Comparison of ENCODE assay signal across 8 cellular contexts in genomic region chr4:127880764-127881564, GRCh38. TPM values are rescaled to one million over a fixed set of nuclear protein-coding genes. Genes with fewer than 3 reads are reported as not detected.
A peak's percentile ranks its signal among the peaks of the same experiment; 100 is the strongest.
DNase-seq lines count a peak whose midpoint lies in the region; ATAC-seq and TF ChIP-seq lines count a peak whose summit lies in the region.

PLK4 (plus strand) TSS chr4:127880893; CDS start chr4:127881135, 242 bp downstream.

- H3K9me3 ChIP-seq in OCI-LY3 (ENCODE audit: insufficient read depth, low read length) (no peaks in the 10 kb centered on the region), mesodermal cell (ENCODE audit: control insufficient read depth, low read length) (no peaks in the 10 kb centered on the region)

- peak; percentile 92 for ATAC-seq in GM21528 (IDR thresholded peaks at IDR 0.05; ENCODE audit: low FRiP score, unreplicated experiment)

- H3K36me3 ChIP-seq in OCI-LY3 (replicated peaks; ENCODE audit: low read depth, low read length) (peaks cover 23% of the 10 kb centered on the region), mesodermal cell (ENCODE audit: control insufficient read depth, insufficient read depth, low read length) (peaks cover 25% of the 10 kb centered on the region)

- peaks cover 5% of the 10 kb centered on the region for H3K27me3 Mint-ChIP-seq in endothelial cell (ENCODE audit: unreplicated experiment)

- peaks cover 9% of the 10 kb centered on the region for H3K4me1 ChIP-seq in OCI-LY3 (ENCODE audit: low read length)
- H3K4me1 ChIP-seq in mesodermal cell (ENCODE audit: control insufficient read depth, insufficient read depth, low read length, poor library complexity, severe bottlenecking), result no peaks in the 10 kb centered on the region

- peak within 1 kb of the TSS; percentile 99 for H3K4me3 Mint-ChIP-seq in endothelial cell (ENCODE audit: unreplicated experiment)

- DNase-seq in DMS 273 treated with DMSO at 0.1 percent for 48 hours (lab: John Stamatoyannopoulos, UW) (peak; percentile 85), HuH-7.5 (ENCODE audit: low spot score) (peak; percentile 45), endothelial cell (ENCODE audit: low spot score) (peak; percentile 95)
- DNase-seq in activated CD8-positive, alpha-beta memory T cell treated with anti-CD3 and anti-CD28 coated beads, Interleukin-2, amount 50 U/mL, for 4 hours, result peak; percentile 93
- DNase-seq in stimulated activated CD8-positive, alpha-beta memory T cell treated with anti-CD3 and anti-CD28 coated beads, Interleukin-15, amount 100 ng/mL, for 24 hours (ENCODE audit: low read depth), result peak; percentile 85

- H3K4me3 ChIP-seq in OCI-LY3 (ENCODE audit: low read length), result peak within 1 kb of the TSS; percentile 97
- peak within 1 kb of the TSS; percentile 93 for H3K4me3 ChIP-seq in mesodermal cell (ENCODE audit: extremely low read depth, insufficient read depth, low read length, poor library complexity, severe bottlenecking)

- peak within 1 kb of the TSS; percentile 98 for H2AFZ ChIP-seq in OCI-LY3 (ENCODE audit: low read depth, low read length)

- TF ChIP-seq CTCF in OCI-LY3 (IDR thresholded peaks at IDR 0.05; ENCODE audit: low read depth, low read length) (no peak), endothelial cell (IDR thresholded peaks at IDR 0.05; ENCODE audit: unreplicated experiment) (no peak)

- peak within 1 kb of the TSS; percentile 88 for H3K27ac Mint-ChIP-seq in endothelial cell (ENCODE audit: unreplicated experiment)

- H3K27me3 ChIP-seq in OCI-LY3 (ENCODE audit: low read depth, low read length), result no peaks in the 10 kb centered on the region

- peaks cover 42% of the 10 kb centered on the region for H3K79me2 ChIP-seq in OCI-LY3 (ENCODE audit: low read length)

- H3K4me2 ChIP-seq in OCI-LY3 (ENCODE audit: low read length), result peak within 1 kb of the TSS; percentile 78

- H3K9ac ChIP-seq in OCI-LY3 (ENCODE audit: low read length), result peak within 1 kb of the TSS; percentile 98

- H3K9me3 Mint-ChIP-seq in endothelial cell (ENCODE audit: unreplicated experiment), result no peaks in the 10 kb centered on the region

- peak within 1 kb of the TSS; percentile 81 for H3K27ac ChIP-seq in OCI-LY3 (ENCODE audit: low read length)
- H3K27ac ChIP-seq in mesodermal cell (ENCODE audit: low read depth, low read length, severe bottlenecking), result peak within 1 kb of the TSS; percentile 83

- 0% methylated on average over 57 to 58 of the region's 70 CpGs for WGBS in mesodermal cell (ENCODE audit: insufficient coverage in 2 of 2), 2 experiments

- peaks cover 8% of the 10 kb centered on the region for H3K36me3 Mint-ChIP-seq in endothelial cell (ENCODE audit: low read depth, unreplicated experiment)

- H3K4me1 Mint-ChIP-seq in endothelial cell (ENCODE audit: unreplicated experiment), result peaks cover 11% of the 10 kb centered on the region

- no peaks in the 10 kb centered on the region for H4K20me1 ChIP-seq in OCI-LY3 (ENCODE audit: insufficient read depth, low read length)

RNA-seq across cellular contexts. Expression of gene PLK4, which starts in this region (rescaled TPM):
- 12.6 TPM for total RNA-seq in endothelial cell (ENCODE audit: unreplicated experiment)
- 26.0 TPM for polyA plus RNA-seq in mesodermal cell (2013, experiment 1 of 2)
- polyA plus RNA-seq in mesodermal cell (2013, experiment 2 of 2), result 20.5 TPM

Comparison
In these comparisons a context has a peak if more than half of its experiments do, and no peak if none do; other contexts are left out.
1. Peak in every context shown above with its lines: DNase-seq, ATAC-seq, H3K4me3 ChIP-seq and H3K27ac ChIP-seq.
2. DNase-seq: peak in every context shown above with its lines; median percentile 95 in endothelial cell; 93 in activated CD8-positive, alpha-beta memory T cell treated with anti-CD3 and anti-CD28 coated beads, Interleukin-2, amount 50 U/mL, for 4 hours; 85 in DMS 273 treated with DMSO at 0.1 percent for 48 hours; 85 in stimulated activated CD8-positive, alpha-beta memory T cell treated with anti-CD3 and anti-CD28 coated beads, Interleukin-15, amount 100 ng/mL, for 24 hours; 45 in HuH-7.5.